ENCODE assay signal across 9 cellular contexts in the genomic region with DNA sequence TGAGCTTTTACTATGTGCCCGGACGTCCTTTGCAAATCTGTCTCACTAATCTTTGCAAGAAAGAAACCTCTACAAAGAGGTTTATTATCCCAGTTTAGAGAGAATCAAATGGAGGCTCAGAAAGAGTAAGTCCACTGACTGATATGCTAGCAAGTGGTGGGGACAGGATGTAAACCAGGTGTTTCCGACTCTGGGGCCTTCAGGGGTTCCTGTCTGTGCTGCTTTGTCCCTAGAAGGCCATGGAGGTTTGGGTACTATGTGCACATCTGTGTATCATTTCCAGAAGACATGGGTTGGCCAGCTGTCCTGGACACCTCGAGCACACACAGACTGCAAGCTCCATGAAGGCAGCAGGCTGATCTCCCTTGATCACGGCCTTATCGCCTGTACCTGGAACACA. TPM values are rescaled to one million over a fixed set of nuclear protein-coding genes. Genes with fewer than 3 reads are reported as not detected.
DNase-seq lines count a peak whose midpoint lies in the region; ATAC-seq, FAIRE-seq and TF ChIP-seq lines count a peak whose summit lies in the region.
"Had no signal": no experiment of that assay in that cellular context is flagged by ENCODE, and none has a peak within 500 bp of the region (broad histone marks: within the 10 kb centered on the region; RNA-seq: fewer than 3 reads in every experiment).

No MANE protein-coding gene starts in this region.

- H3K9ac ChIP-seq in Karpas-422 (ENCODE audit: low read length): peak overlapping the region; percentile 82
- no peak overlapping the region for H3K9ac ChIP-seq in astrocyte (ENCODE audit: low read length)

- peak overlapping the region; percentile 99 for H3K27ac Mint-ChIP-seq in Caco-2 (ENCODE audit: unreplicated experiment)
- no peak overlapping the region for H3K27ac Mint-ChIP-seq in astrocyte (ENCODE audit: unreplicated experiment)
- peak overlapping the region; percentile 94 to 99 (median 98) for H3K27ac Mint-ChIP-seq in nephron

- ATAC-seq in HG02610 (IDR thresholded peaks at IDR 0.05; ENCODE audit: unreplicated experiment): no peak
- ATAC-seq in HG02571 (IDR thresholded peaks at IDR 0.05; ENCODE audit: unreplicated experiment): no peak

- H3K79me2 ChIP-seq in Karpas-422 (ENCODE audit: low read length): no peaks in the 10 kb centered on the region; the same call in 1 of the 2 replicates
- no peaks in the 10 kb centered on the region for H3K79me2 ChIP-seq in astrocyte (ENCODE audit: insufficient read depth, low read length)

- no peak for FAIRE-seq in astrocyte (lab: Jason Lieb, UNC)

- TF ChIP-seq CTCF in Caco-2 (IDR thresholded peaks at IDR 0.05; ENCODE audit: insufficient read depth in 1 of 2, low read depth in 1 of 2, low read length in 1 of 2, severe bottlenecking in 1 of 2, unreplicated experiment in 1 of 2): no peak
- no peak for TF ChIP-seq CTCF in astrocyte (IDR thresholded peaks at IDR 0.05; ENCODE audit: insufficient read depth, low read depth, low read length)
- TF ChIP-seq CTCF in nephron (IDR thresholded peaks at IDR 0.05; ENCODE audit: unreplicated experiment in 3 of 3): no peak

- H3K4me1 Mint-ChIP-seq in Caco-2 (ENCODE audit: low read depth, unreplicated experiment): no peaks in the 10 kb centered on the region
- H3K4me1 Mint-ChIP-seq in astrocyte (ENCODE audit: low read depth, unreplicated experiment): no peaks in the 10 kb centered on the region
- H3K4me1 Mint-ChIP-seq in nephron: peaks cover 31% of the 10 kb centered on the region

- H3K36me3 Mint-ChIP-seq in Caco-2 (ENCODE audit: insufficient read depth, unreplicated experiment): peaks cover 39% of the 10 kb centered on the region
- peaks cover 6% of the 10 kb centered on the region for H3K36me3 Mint-ChIP-seq in astrocyte (ENCODE audit: low read depth, unreplicated experiment)
- peaks cover 8% of the 10 kb centered on the region for H3K36me3 Mint-ChIP-seq in nephron (ENCODE audit: low read depth)

- H3K9me3 ChIP-seq in Caco-2 (no peaks in the 10 kb centered on the region), Karpas-422 (ENCODE audit: low read length) (no peaks in the 10 kb centered on the region), astrocyte (ENCODE audit: insufficient read depth, low read depth, low read length) (no peaks in the 10 kb centered on the region)
- H3K9me3 ChIP-seq: MG63 had no signal

- no peak for DNase-seq in Caco-2
- DNase-seq in Karpas-422: peak; percentile 56
- DNase-seq in astrocyte (ENCODE audit: low read depth): no peak
- DNase-seq in NCI-H446 (lab: John Stamatoyannopoulos, UW): no peak
- no peak for DNase-seq in SKM-1 treated with dmso at 0.1 percent for 144 hours (lab: John Stamatoyannopoulos, UW; ENCODE audit: unreplicated experiment)
- DNase-seq: MG63 had no signal

- H3K36me3 ChIP-seq in Caco-2 (ENCODE audit: control insufficient read depth, insufficient read depth, low read length) (0 out of 2 replicates have a peak, but pooled peaks cover 1% of the 10 kb centered on the region), Karpas-422 (ENCODE audit: insufficient read depth, low read length) (no peaks in the 10 kb centered on the region), astrocyte (ENCODE audit: insufficient read depth, low read length) (no peaks in the 10 kb centered on the region)

- H2AFZ ChIP-seq in Karpas-422 (ENCODE audit: low read length) (no peak overlapping the region), astrocyte (ENCODE audit: low read depth, low read length) (no peak overlapping the region)

- no peaks in the 10 kb centered on the region for H4K20me1 ChIP-seq in Karpas-422 (ENCODE audit: insufficient read depth, low read depth, low read length)
- peaks cover 4% of the 10 kb centered on the region for H4K20me1 ChIP-seq in astrocyte (ENCODE audit: insufficient read depth, low read length)

- POLR2A ChIA-PET in Caco-2 (lab: Charles Lee): interaction anchor here (0.6 kb wide), 1 partner anchor 238 kb away, joined by 5 read pairs; no protein-coding TSS in a partner anchor

- peak overlapping the region; percentile 91 for H3K4me2 ChIP-seq in Karpas-422 (ENCODE audit: low read depth, low read length, poor library complexity, severe bottlenecking)
- peak overlapping the region; percentile 90 for H3K4me2 ChIP-seq in astrocyte (ENCODE audit: low read length)

- H3K27me3 ChIP-seq in Caco-2 (replicated peaks; ENCODE audit: control insufficient read depth, insufficient read depth, low read length) (no peaks in the 10 kb centered on the region), Karpas-422 (ENCODE audit: low read length) (no peaks in the 10 kb centered on the region), astrocyte (ENCODE audit: insufficient read depth, low read length) (no peaks in the 10 kb centered on the region)
- H3K27me3 ChIP-seq: MG63 had no signal

- no peaks in the 10 kb centered on the region for H3K9me2 ChIP-seq in Karpas-422 (replicated peaks; ENCODE audit: insufficient read depth, low read length)

- intact Hi-C loops in Caco-2 (cut with micrococcal nuclease; ENCODE audit: unreplicated experiment): no loop called here

- H3K4me3 Mint-ChIP-seq in Caco-2 (ENCODE audit: unreplicated experiment): peak overlapping the region; percentile 91
- peak overlapping the region; percentile 92 for H3K4me3 Mint-ChIP-seq in astrocyte (ENCODE audit: unreplicated experiment)
- peak overlapping the region; percentile 92 to 99 (median 96) for H3K4me3 Mint-ChIP-seq in nephron

- CTCF ChIA-PET in Caco-2 (lab: Charles Lee): interaction anchor here (1.7 kb wide), 1 partner anchor 49 kb away, joined by 5 read pairs; no protein-coding TSS in a partner anchor

- no peaks in the 10 kb centered on the region for H3K27me3 Mint-ChIP-seq in Caco-2 (ENCODE audit: insufficient read depth, unreplicated experiment)
- H3K27me3 Mint-ChIP-seq in astrocyte (ENCODE audit: low read depth, unreplicated experiment): peaks cover 9% of the 10 kb centered on the region
- H3K27me3 Mint-ChIP-seq in nephron (ENCODE audit: low read depth): peaks cover 17% of the 10 kb centered on the region

- H3K4me1 ChIP-seq in Caco-2 (no peaks in the 10 kb centered on the region), Karpas-422 (ENCODE audit: low read length) (peaks cover 10% of the 10 kb centered on the region), astrocyte (ENCODE audit: insufficient read depth, low read length) (no peaks in the 10 kb centered on the region)

- H3K9me3 Mint-ChIP-seq in Caco-2 (ENCODE audit: unreplicated experiment) (no peaks in the 10 kb centered on the region), astrocyte (ENCODE audit: unreplicated experiment) (peaks cover 5% of the 10 kb centered on the region), nephron (no peaks in the 10 kb centered on the region)

- H3K4me3 ChIP-seq in Caco-2 (ENCODE audit: low read depth, low read length) (no peak overlapping the region), Karpas-422 (ENCODE audit: low read length) (peak overlapping the region; percentile 81), astrocyte (ENCODE audit: insufficient read depth, low read depth, low read length) (no peak overlapping the region)

- H3K27ac ChIP-seq in Karpas-422 (ENCODE audit: low read length): peak overlapping the region; percentile 79
- H3K27ac ChIP-seq in astrocyte (ENCODE audit: low read depth, low read length): no peak overlapping the region

- no TSS peak for BruUV-seq in Caco-2 (replicated peaks; lab: Mats Ljungman, UMichigan)

RNA-seq across cellular contexts. Expression of gene KPTN, which starts 1.2 kb away (rescaled TPM):
- total RNA-seq in Caco-2 (2022) (19.7 and 20.6 TPM in 2 replicates), astrocyte (13.2 and 15.9 TPM in 2 replicates)
- 6.2 and 11.1 TPM in 2 replicates for total RNA-seq in Karpas-422 (2014; rRNA removed; shearing (Covaris generic); ENCODE audit: low replicate concordance)

RNA-seq across cellular contexts. Expression of gene SLC8A2, which starts 13.5 kb away (rescaled TPM):
- total RNA-seq in Caco-2 (2022) (1.2 and 1.3 TPM in 2 replicates), astrocyte (3.3 and 9.6 TPM in 2 replicates)
- total RNA-seq in Karpas-422 (2014; rRNA removed; shearing (Covaris generic); ENCODE audit: low replicate concordance): 0.22 TPM in 1 of 2 replicates, not detected in the other

RNA-seq across cellular contexts. Expression of gene NAPA, which starts 29.7 kb away (rescaled TPM):
- total RNA-seq in Caco-2 (2022): 149 TPM in 2 replicates
- 60.8 and 88.9 TPM in 2 replicates for total RNA-seq in Karpas-422 (2014; rRNA removed; shearing (Covaris generic); ENCODE audit: low replicate concordance)
- total RNA-seq in astrocyte: 122 and 132 TPM in 2 replicates
